In the genomic region with DNA sequence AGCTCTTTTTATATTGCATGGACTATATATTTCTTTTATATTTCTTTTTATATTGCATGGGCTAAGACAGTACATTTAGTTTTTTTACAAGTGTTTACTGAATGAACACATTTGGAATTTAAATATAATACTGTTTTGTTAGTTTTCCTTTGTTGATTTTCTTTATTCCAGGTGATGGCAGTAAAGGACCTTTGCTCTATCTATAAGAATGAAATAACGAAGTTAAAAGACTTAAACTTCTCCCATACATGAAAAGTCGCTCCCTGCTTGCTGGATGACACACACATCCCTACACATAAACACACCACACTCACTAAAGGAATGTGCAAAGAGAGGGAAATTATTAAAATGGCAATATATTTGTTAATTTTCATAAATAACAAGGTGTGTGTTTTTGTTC, we compare ENCODE assay signal across 31 cellular contexts.
DNase-seq lines count a peak whose midpoint lies in the region; ATAC-seq and TF ChIP-seq lines count a peak whose summit lies in the region.
"Had no signal": no experiment of that assay in that cellular context is flagged by ENCODE, and none has a peak within 500 bp of the region (broad histone marks: within the 10 kb centered on the region; RNA-seq: fewer than 3 reads in every experiment).

No MANE protein-coding gene starts in this region.

- TF ChIP-seq CTCF in LNCaP clone FGC (IDR thresholded peaks at IDR 0.05; ENCODE audit: control insufficient read depth, extremely low read depth, insufficient read depth) (peak; percentile 36), VCaP (conservative IDR thresholded peaks at IDR 0.05) (peak; percentile 65), fibroblast of the aortic adventitia (IDR thresholded peaks at IDR 0.05; ENCODE audit: insufficient read depth, low read length) (peak; percentile 23), sigmoid colon (IDR thresholded peaks at IDR 0.05) (no peak)

- TF ChIP-seq POLR2A in sigmoid colon (IDR thresholded peaks at IDR 0.05): no peak

- H3K27ac ChIP-seq in VCaP (no peak overlapping the region), sigmoid colon (no peak overlapping the region)
- H3K27ac ChIP-seq: parathyroid adenoma, right atrium auricular region, SK-N-MC, spleen, testis had no signal

- ATAC-seq in activated T-cell treated with anti-CD3 and anti-CD28 coated beads, Interleukin-2, amount 50 U/mL, for 4 hours: no peak
- ATAC-seq: left lobe of liver, T-helper 17 cell had no signal

- 5 to 58% methylated on average over 2 of the region's 2 CpGs for WGBS in sigmoid colon, 2 donors

- H3K9me3 ChIP-seq in sigmoid colon: no peaks in the 10 kb centered on the region
- H3K9me3 ChIP-seq: HAP-1, testis had no signal

- H3K4me1 Mint-ChIP-seq in activated T-cell treated with anti-CD3 and anti-CD28 coated beads, Interleukin-2, amount 50 U/mL, for 4 hours (ENCODE audit: low read depth): no peaks in the 10 kb centered on the region
- H3K4me1 Mint-ChIP-seq: brain, immature natural killer cell, memory B cell, neural crest cell, T-helper 17 cell had no signal

- H3K36me3 ChIP-seq in sigmoid colon: no peaks in the 10 kb centered on the region
- H3K36me3 ChIP-seq: HAP-1, right atrium auricular region, spleen had no signal

- H3K4me3 ChIP-seq in LNCaP clone FGC (ENCODE audit: low read depth, low read length) (no peak overlapping the region), fibroblast of the aortic adventitia (ENCODE audit: low read depth, low read length) (no peak overlapping the region), sigmoid colon (no peak overlapping the region)
- H3K4me3 ChIP-seq: HAP-1, right atrium auricular region, SK-N-MC, spleen, testis had no signal

- H3K27me3 ChIP-seq in sigmoid colon: no peaks in the 10 kb centered on the region
- H3K27me3 ChIP-seq: right atrium auricular region, spleen, testis had no signal

- H3K36me3 Mint-ChIP-seq in activated T-cell treated with anti-CD3 and anti-CD28 coated beads, Interleukin-2, amount 50 U/mL, for 4 hours (ENCODE audit: insufficient read depth): no peaks in the 10 kb centered on the region
- H3K36me3 Mint-ChIP-seq: brain, immature natural killer cell, memory B cell had no signal

- DNase-seq in EL (peak; percentile 2), LNCaP clone FGC (ENCODE audit: low read depth) (peak; percentile 6), fibroblast of the aortic adventitia (ENCODE audit: low read depth) (peak; percentile 56), sigmoid colon (no peak), NCI-H345 (lab: John Stamatoyannopoulos, UW) (no peak)
- no peak for DNase-seq in activated T-cell treated with anti-CD3 and anti-CD28 coated beads, Interleukin-2, amount 50 U/mL, for 4 hours
- DNase-seq: activated CD4-positive, alpha-beta T cell treated with anti-CD3 and anti-CD28 coated beads, Interleukin-2, amount 50 U/mL, for 48 hours; activated CD4-positive, CD25-positive, alpha-beta regulatory T cell treated with anti-CD3 and anti-CD28 coated beads, Interleukin-2, amount 50 U/mL, for 72 hours; activated naive CD4-positive, alpha-beta T cell treated with anti-CD3 and anti-CD28 coated beads for 36 hours; amniotic stem cell; DMS 273 treated with DMSO at 0.1 percent for 48 hours; immature natural killer cell; Karpas-422; NCI-H1092; NCI-H1694 treated with DMSO at 0.1 percent for 48 hours; NCI-H82; spleen; stimulated activated CD4-positive, alpha-beta T cell treated with anti-CD3 and anti-CD28 coated beads, Interleukin-2, amount 100 ng/mL, for 24 hours; T-helper 17 cell; testis had no signal

- intact Hi-C loops in sigmoid colon (cut with DNase I): no loop called here

- no peak for TF ChIP-seq EP300 in sigmoid colon (IDR thresholded peaks at IDR 0.05)

- H3K27me3 Mint-ChIP-seq in activated T-cell treated with anti-CD3 and anti-CD28 coated beads, Interleukin-2, amount 50 U/mL, for 4 hours (ENCODE audit: low read depth): no peaks in the 10 kb centered on the region
- H3K27me3 Mint-ChIP-seq: brain; memory B cell; stimulated activated naive CD8-positive, alpha-beta T cell treated with anti-CD3 and anti-CD28 coated beads, Interleukin-15, Interleukin-2, amounts not matched to agents 100 ng/mL and 50 ng/mL, for 24 hours; T-helper 17 cell had no signal

- H3K4me3 Mint-ChIP-seq in activated T-cell treated with anti-CD3 and anti-CD28 coated beads, Interleukin-2, amount 50 U/mL, for 4 hours: no peak overlapping the region
- H3K4me3 Mint-ChIP-seq: activated naive CD4-positive, alpha-beta T cell treated with anti-CD3 and anti-CD28 coated beads for 36 hours; activated T-helper 1 cell treated with anti-CD3 and anti-CD28 coated beads, Interleukin-12 subunit alpha, Interleukin-12 subunit beta, Interleukin-2, Interleukin-4 antibody, amounts not matched to agents 30 ng/mL and 10 ng/mL and 1 ng/mL, durations not matched to agents 14 hours and 24 hours and 36 hours; brain; immature natural killer cell; memory B cell; neural crest cell; stimulated activated naive CD8-positive, alpha-beta T cell treated with anti-CD3 and anti-CD28 coated beads, Interleukin-15, Interleukin-2, amounts not matched to agents 100 ng/mL and 50 ng/mL, for 24 hours; T-helper 17 cell had no signal

- no peaks in the 10 kb centered on the region for H3K4me1 ChIP-seq in sigmoid colon
- H3K4me1 ChIP-seq: HAP-1, parathyroid adenoma, right atrium auricular region, spleen, testis had no signal

- peaks cover 7% of the 10 kb centered on the region for H3K9me3 Mint-ChIP-seq in activated T-cell treated with anti-CD3 and anti-CD28 coated beads, Interleukin-2, amount 50 U/mL, for 4 hours
- H3K9me3 Mint-ChIP-seq: activated naive CD4-positive, alpha-beta T cell treated with anti-CD3 and anti-CD28 coated beads for 36 hours; activated T-helper 1 cell treated with anti-CD3 and anti-CD28 coated beads, Interleukin-12 subunit alpha, Interleukin-12 subunit beta, Interleukin-2, Interleukin-4 antibody, amounts not matched to agents 30 ng/mL and 10 ng/mL and 1 ng/mL, durations not matched to agents 14 hours and 24 hours and 36 hours; memory B cell; neural crest cell had no signal

Comparison
In these comparisons a context has a peak if more than half of its experiments do, and no peak if none do; other contexts are left out.
1. DNase-seq: peak in EL (single experiment), LNCaP clone FGC (single experiment) and fibroblast of the aortic adventitia (single experiment); none in sigmoid colon (single experiment), NCI-H345 (single experiment) and activated T-cell treated with anti-CD3 and anti-CD28 coated beads, Interleukin-2, amount 50 U/mL, for 4 hours (single experiment).
2. CTCF ChIP-seq: peak in LNCaP clone FGC (single experiment), VCaP (single experiment) and fibroblast of the aortic adventitia (single experiment); none in sigmoid colon (0 of 4).